ENCODE assay signal across 34 cellular contexts in the genomic region with DNA sequence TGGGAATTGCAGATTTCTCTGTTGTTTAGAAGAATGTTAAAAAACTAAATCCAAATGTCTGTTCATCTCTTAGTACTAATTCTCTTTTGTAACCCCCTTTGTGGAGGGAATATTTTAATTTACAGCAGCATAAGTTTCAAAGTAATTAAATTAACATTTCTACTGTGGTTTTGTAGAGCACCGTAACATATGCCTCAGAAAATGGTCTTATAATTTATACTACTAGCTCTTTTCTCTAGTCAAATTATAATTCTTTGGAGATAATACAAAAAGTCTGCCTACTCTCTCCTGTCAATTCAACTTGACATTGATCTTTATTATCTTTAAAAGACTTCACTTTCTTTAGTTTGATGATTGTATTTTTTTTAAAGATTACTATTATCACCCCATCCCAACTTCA.
"Had no signal": no experiment of that assay in that cellular context is flagged by ENCODE, and none has a peak within 500 bp of the region (broad histone marks: within the 10 kb centered on the region; RNA-seq: fewer than 3 reads in every experiment).

No MANE protein-coding gene starts in this region.

- H3K9ac ChIP-seq: KMS-11 had no signal

- H3K27me3 ChIP-seq: MG63 had no signal

- H3K27ac ChIP-seq: KMS-11 had no signal

- H3K4me3 ChIP-seq: MG63 had no signal

- DNase-seq: Karpas-422, Kasumi-1, KG1, MG63, MM.1S, MV-4-11, NCI-H1048, NCI-H1092, NCI-H1092 treated with DMSO at 0.1 percent for 48 hours, NCI-H1105, NCI-H1105 treated with DMSO at 0.1 percent for 48 hours, NCI-H1417, NCI-H1417 treated with DMSO at 0.1 percent for 48 hours, NCI-H1436, NCI-H1436 treated with DMSO at 0.1 percent for 48 hours, NCI-H146, NCI-H1694, NCI-H1694 treated with DMSO at 0.1 percent for 48 hours, NCI-H187, NCI-H187 treated with DMSO at 0.1 percent for 48 hours, NCI-H1930, NCI-H2029, NCI-H2029 treated with DMSO at 0.1 percent for 48 hours, NCI-H2081, NCI-H2081 treated with DMSO at 0.1 percent for 48 hours, NCI-H2107, NCI-H2171, NCI-H2171 treated with DMSO at 0.1 percent for 48 hours, NCI-H2227 treated with DMSO at 0.1 percent for 48 hours, NCI-H226, NCI-H345, NCI-H446, NCI-H446 treated with DMSO at 0.1 percent for 48 hours had no signal

- H3K36me3 ChIP-seq: MG63 had no signal

- H3K4me2 ChIP-seq: KMS-11 had no signal

- H3K9me3 ChIP-seq: MG63 had no signal
